Comparison of ENCODE assay signal across 19 cellular contexts in genomic region chr5:1570975-1571374, GRCh38.
"Had no signal": no experiment of that assay in that cellular context is flagged by ENCODE, and none has a peak within 500 bp of the region (broad histone marks: within the 10 kb centered on the region; RNA-seq: fewer than 3 reads in every experiment).

No MANE protein-coding gene starts in this region.

- ATAC-seq: heart left ventricle; naive thymus-derived CD8-positive, alpha-beta T cell; psoas muscle; right cardiac atrium; upper lobe of right lung had no signal

- H3K27ac ChIP-seq: cardiac muscle cell, dorsolateral prefrontal cortex, heart left ventricle, left ventricle myocardium inferior, ovary, psoas muscle, skin epidermis, testis, upper lobe of right lung had no signal

- H3K9me3 Mint-ChIP-seq: activated naive CD4-positive, alpha-beta T cell treated with anti-CD3 and anti-CD28 coated beads, Interleukin-2, amount 50 U/mL, for 24 hours; naive thymus-derived CD8-positive, alpha-beta T cell had no signal

- H3K4me3 ChIP-seq: cardiac muscle cell, dorsolateral prefrontal cortex, heart left ventricle, left ventricle myocardium inferior, ovary, psoas muscle, skin epidermis, testis, upper lobe of right lung had no signal

- DNase-seq: activated gamma-delta T cell; dorsolateral prefrontal cortex; erythroblast; foreskin melanocyte; heart left ventricle; left ventricle myocardium inferior; mammary epithelial cell; naive thymus-derived CD8-positive, alpha-beta T cell; psoas muscle; right cardiac atrium; stimulated activated CD4-positive, alpha-beta T cell treated with anti-CD3 and anti-CD28 coated beads, Interleukin-15, amount 100 ng/mL, for 24 hours; stimulated activated CD4-positive, alpha-beta T cell treated with anti-CD3 and anti-CD28 coated beads, Interleukin-2, amount 100 ng/mL, for 48 hours; T-helper 1 cell; testis; upper lobe of right lung had no signal

- H3K36me3 ChIP-seq: ovary, upper lobe of right lung had no signal

- H3K27me3 ChIP-seq: cardiac muscle cell, dorsolateral prefrontal cortex, heart left ventricle, ovary, testis, upper lobe of right lung had no signal

- H3K27me3 Mint-ChIP-seq: activated naive CD4-positive, alpha-beta T cell treated with anti-CD3 and anti-CD28 coated beads, Interleukin-2, amount 50 U/mL, for 24 hours; naive thymus-derived CD8-positive, alpha-beta T cell had no signal

- H3K27ac Mint-ChIP-seq: activated naive CD4-positive, alpha-beta T cell treated with anti-CD3 and anti-CD28 coated beads, Interleukin-2, amount 50 U/mL, for 24 hours had no signal

- H3K4me1 ChIP-seq: upper lobe of right lung had no signal

- H3K4me3 Mint-ChIP-seq: activated naive CD4-positive, alpha-beta T cell treated with anti-CD3 and anti-CD28 coated beads, Interleukin-2, amount 50 U/mL, for 24 hours; naive thymus-derived CD8-positive, alpha-beta T cell had no signal

- H3K4me1 Mint-ChIP-seq: activated naive CD4-positive, alpha-beta T cell treated with anti-CD3 and anti-CD28 coated beads, Interleukin-2, amount 50 U/mL, for 24 hours had no signal

- H3K9me3 ChIP-seq: heart left ventricle, left ventricle myocardium inferior, ovary, psoas muscle, testis, upper lobe of right lung had no signal
